ENCODE assay signal across 28 cellular contexts in the genomic region with DNA sequence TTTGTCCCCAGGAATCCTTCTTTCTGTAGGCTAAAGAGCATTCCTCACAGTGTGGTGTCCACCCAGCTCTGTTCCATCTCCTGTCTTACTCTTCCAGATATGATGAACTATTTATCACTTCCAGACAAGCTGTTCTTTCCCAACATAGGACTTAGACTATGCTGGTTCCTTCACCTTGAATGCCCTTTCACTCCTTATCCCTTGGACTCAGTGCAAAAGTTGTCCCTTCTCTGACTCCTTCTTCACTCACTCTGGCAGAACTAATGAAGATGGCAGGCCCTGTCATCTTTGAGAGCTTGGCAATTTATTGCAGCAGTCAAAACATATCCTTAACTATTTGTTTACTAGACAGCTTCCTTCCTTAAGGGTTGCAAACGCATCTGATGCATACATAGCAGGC.
"Had no signal": no experiment of that assay in that cellular context is flagged by ENCODE, and none has a peak within 500 bp of the region (broad histone marks: within the 10 kb centered on the region; RNA-seq: fewer than 3 reads in every experiment).

No MANE protein-coding gene starts in this region.

- H3K4me3 ChIP-seq: left lung, lower lobe of right lung, ovary, prostate gland, skin epidermis, stomach, testis, thyroid gland, uterus had no signal

- DNase-seq: hypothalamus; immature natural killer cell; kidney; left colon; left lung; lower lobe of right lung; mammary epithelial cell; mesenchymal stem cell; naive thymus-derived CD8-positive, alpha-beta T cell; nephron progenitor cell; ovary; retina; right cardiac atrium; stimulated activated CD4-positive, alpha-beta T cell treated with anti-CD3 and anti-CD28 coated beads, Interleukin-12 subunit alpha, Interleukin-12 subunit beta, amount 100 ng/mL, for 4 hours; stimulated activated CD4-positive, alpha-beta T cell treated with anti-CD3 and anti-CD28 coated beads, Interleukin-15, amount 100 ng/mL, for 24 hours; stimulated activated CD4-positive, alpha-beta T cell treated with anti-CD3 and anti-CD28 coated beads, Interleukin-2, amount 100 ng/mL, for 24 hours; stimulated activated CD4-positive, alpha-beta T cell treated with anti-CD3 and anti-CD28 coated beads, Interleukin-4, amount 100 ng/mL, for 1 hour; stimulated activated naive B cell treated with anti-CD40 and anti-IgM and Interleukin-4, amounts not matched to agents 10 μg/mL and 1 μg/mL and 100 μg/mL, for 72 hours; stimulated activated naive CD8-positive, alpha-beta T cell treated with anti-CD3 and anti-CD28 coated beads, Interleukin-15, Interleukin-2, amounts not matched to agents 100 U/mL and 50 U/mL, for 24 hours; stomach; testis; thyroid gland; trophoblast cell; uterus had no signal

- H3K36me3 Mint-ChIP-seq: naive thymus-derived CD8-positive, alpha-beta T cell; stimulated activated naive B cell treated with anti-CD40 and anti-IgM and Interleukin-4, amounts not matched to agents 10 μg/mL and 1 μg/mL and 100 μg/mL, for 72 hours had no signal

- H3K4me1 ChIP-seq: prostate gland, testis had no signal

- H3K4me3 Mint-ChIP-seq: immature natural killer cell; naive thymus-derived CD8-positive, alpha-beta T cell; nephron progenitor cell; stimulated activated naive B cell treated with anti-CD40 and anti-IgM and Interleukin-4, amounts not matched to agents 10 μg/mL and 1 μg/mL and 100 μg/mL, for 72 hours had no signal

- H3K27ac Mint-ChIP-seq: immature natural killer cell; nephron progenitor cell; stimulated activated naive B cell treated with anti-CD40 and anti-IgM and Interleukin-4, amounts not matched to agents 10 μg/mL and 1 μg/mL and 100 μg/mL, for 72 hours had no signal

- FAIRE-seq: islet of Langerhans, kidney had no signal

- H3K9me3 ChIP-seq: left lung, lower lobe of right lung, ovary, prostate gland, stomach, testis, thyroid gland, uterus had no signal

- H3K36me3 ChIP-seq: left lung, lower lobe of right lung, ovary, prostate gland, stomach, thyroid gland, uterus had no signal

- H3K27me3 ChIP-seq: ovary, testis, thyroid gland, uterus had no signal

- H3K27ac ChIP-seq: left lung, lower lobe of right lung, ovary, prostate gland, skin epidermis, stomach, testis, thyroid gland, uterus had no signal

- ATAC-seq: left colon; left lung; lower lobe of right lung; naive thymus-derived CD8-positive, alpha-beta T cell; right cardiac atrium; sciatic nerve; stimulated activated naive B cell treated with anti-CD40 and anti-IgM and Interleukin-4, amounts not matched to agents 10 μg/mL and 1 μg/mL and 100 μg/mL, for 72 hours; stimulated activated naive CD8-positive, alpha-beta T cell treated with anti-CD3 and anti-CD28 coated beads, Interleukin-15, Interleukin-2, amounts not matched to agents 100 U/mL and 50 U/mL, for 24 hours had no signal

- H3K9me3 Mint-ChIP-seq: naive thymus-derived CD8-positive, alpha-beta T cell; nephron progenitor cell; stimulated activated naive B cell treated with anti-CD40 and anti-IgM and Interleukin-4, amounts not matched to agents 10 μg/mL and 1 μg/mL and 100 μg/mL, for 72 hours had no signal
